Comparison of ENCODE assay signal across 30 cellular contexts in genomic region chr11:124894606-124895430, GRCh38. TPM values are rescaled to one million over a fixed set of nuclear protein-coding genes. Genes with fewer than 3 reads are reported as not detected.
DNase-seq lines count a peak whose midpoint lies in the region; ATAC-seq, FAIRE-seq and TF ChIP-seq lines count a peak whose summit lies in the region.
"Had no signal": no experiment of that assay in that cellular context is flagged by ENCODE, and none has a peak within 500 bp of the region (broad histone marks: within the 10 kb centered on the region; RNA-seq: fewer than 3 reads in every experiment).

No MANE protein-coding gene starts in this region.

- no peak for FAIRE-seq in HepG2 (lab: Jason Lieb, UNC)
- FAIRE-seq: islet of Langerhans, RCC 7860 had no signal

- H3K4me2 ChIP-seq in HepG2 (ENCODE audit: low read depth, low read length): peak overlapping the region; percentile 4; the same call in 1 of the 2 replicates

- in situ Hi-C loops in HepG2 (cut with HindIII; ENCODE audit: extremely low pct_ligation_motif_present, low pct_unique_long_range_greater_than_20kb): no loop called here

- H2AFZ ChIP-seq in HepG2 (ENCODE audit: low read length): no peak overlapping the region

- H3K4me3 ChIP-seq in HepG2 (replicated peaks in 1 of 3; ENCODE audit: insufficient read depth in 1 of 3, low read depth in 2 of 3, low read length in 3 of 3) (no peak overlapping the region), right lobe of liver (no peak overlapping the region), psoas muscle (peak overlapping the region; percentile 57), vagina (peak overlapping the region in 1 of 2 donors; percentile 30), A673 (ENCODE audit: low read depth, low read length, poor library complexity, severe bottlenecking) (no peak overlapping the region)
- H3K4me3 ChIP-seq: colonic mucosa, SJSA1, transverse colon had no signal

- TF ChIP-seq POLR2A in HepG2 (IDR thresholded peaks at IDR 0.05; ENCODE audit: insufficient read depth in 1 of 2, low read depth in 2 of 2, low read length in 2 of 2): no peak
- no peak for TF ChIP-seq POLR2A in right lobe of liver (IDR thresholded peaks at IDR 0.05)
- no peak for TF ChIP-seq POLR2A in vagina (IDR thresholded peaks at IDR 0.05)

- ATAC-seq in HepG2 (no peak), right lobe of liver (no peak), psoas muscle (no peak)
- ATAC-seq: activated naive CD4-positive, alpha-beta T cell treated with anti-CD3 and anti-CD28 coated beads, Interleukin-2, amount 50 U/mL, for 72 hours; effector memory CD8-positive, alpha-beta T cell; esophagus mucosa had no signal

- WGBS in HepG2 (ENCODE audit: low lambda C conversion rate): 18% methylated on average over 4 of the region's 4 CpGs
- 62% methylated on average over 4 of the region's 4 CpGs for WGBS in right lobe of liver (ENCODE audit: insufficient coverage, low coverage, low lambda C conversion rate, missing lambda C conversion rate)
- WGBS in psoas muscle, 3 donors: 67 to 76% (median 69%) methylated on average over 4 of the region's 4 CpGs

- no peak for DNase-seq in HepG2 (ENCODE audit: low spot score)
- no peak for DNase-seq in right lobe of liver
- peak; percentile 15 for DNase-seq in hepatic stellate cell (ENCODE audit: low spot score)
- DNase-seq in psoas muscle: no peak
- peak; percentile 85 to 94 for DNase-seq in vagina (ENCODE audit: extremely low spot score in 2 of 2)
- no peak for DNase-seq in activated CD4-positive, CD25-positive, alpha-beta regulatory T cell (lab: John Stamatoyannopoulos, UW)
- DNase-seq in foreskin melanocyte: no peak
- no peak for DNase-seq in A673 (ENCODE audit: low spot score)
- DNase-seq: activated CD4-positive, alpha-beta memory T cell treated with anti-CD3 and anti-CD28 coated beads, Interleukin-2, amount 10 ng/mL, durations not matched to agents 7 days and 5 days; activated CD4-positive, CD25-positive, alpha-beta regulatory T cell treated with anti-CD3 and anti-CD28 coated beads, Interleukin-2, amount 50 U/mL, for 72 hours; activated T-cell treated with anti-CD3 and anti-CD28 coated beads for 4 hours; anterior cingulate cortex; colonic mucosa; DMS153; effector memory CD8-positive, alpha-beta T cell; NCI-H1092; NCI-H187 treated with DMSO at 0.1 percent for 48 hours; NCI-H526; stomach; T-helper 1 cell; transverse colon had no signal

- TF ChIP-seq CTCF in HepG2 (CRISPR knock-in tag; IDR thresholded peaks at IDR 0.05) (no peak), right lobe of liver (IDR thresholded peaks at IDR 0.05) (no peak), psoas muscle (IDR thresholded peaks at IDR 0.05) (no peak), vagina (IDR thresholded peaks at IDR 0.05) (no peak), A673 (conservative IDR thresholded peaks at IDR 0.05; ENCODE audit: low read depth, low read length) (no peak)

- H3K79me2 ChIP-seq in HepG2 (ENCODE audit: insufficient read depth, low read length): no peaks in the 10 kb centered on the region

- H3K9ac ChIP-seq in HepG2 (ENCODE audit: insufficient read depth, low read depth, low read length): no peak overlapping the region

- POLR2A ChIA-PET in HepG2 (lab: Yijun Ruan, JAX) (no interaction called here), A673 (lab: Charles Lee; ENCODE audit: low non-redundant PET) (no interaction called here)

- no peaks in the 10 kb centered on the region for H3K9me3 ChIP-seq in HepG2 (ENCODE audit: low read length)
- H3K9me3 ChIP-seq in right lobe of liver: no peaks in the 10 kb centered on the region
- no peaks in the 10 kb centered on the region for H3K9me3 ChIP-seq in psoas muscle
- H3K9me3 ChIP-seq in vagina: no peaks in the 10 kb centered on the region
- H3K9me3 ChIP-seq in A673 (ENCODE audit: low read depth, low read length, poor library complexity, severe bottlenecking): no peaks in the 10 kb centered on the region
- H3K9me3 ChIP-seq: colonic mucosa, SJSA1, stomach, transverse colon had no signal

- TF ChIP-seq EP300 in HepG2 (IDR thresholded peaks at IDR 0.05; ENCODE audit: low read depth in 2 of 2, low read length in 2 of 2) (no peak), HepG2 (CRISPR knock-in tag; IDR thresholded peaks at IDR 0.05; ENCODE audit: borderline replicate concordance) (no peak)

- TF ChIP-seq RAD21 in HepG2 (CRISPR knock-in tag; IDR thresholded peaks at IDR 0.05): no peak

- H3K36me3 ChIP-seq in HepG2 (replicated peaks in 1 of 2; ENCODE audit: control insufficient read depth in 1 of 2, insufficient read depth in 2 of 2, low read length in 2 of 2) (no peaks in the 10 kb centered on the region), right lobe of liver (no peaks in the 10 kb centered on the region), psoas muscle (ENCODE audit: insufficient read depth in 1 of 2, low read depth in 1 of 2) (peaks cover 0 to 5% of the 10 kb centered on the region in 2 donors), vagina (no peaks in the 10 kb centered on the region), A673 (ENCODE audit: insufficient read depth, low read length, poor library complexity, severe bottlenecking) (no peaks in the 10 kb centered on the region)
- H3K36me3 ChIP-seq: colonic mucosa, SJSA1, stomach, transverse colon had no signal

- BruUV-seq in HepG2 (replicated peaks; lab: Mats Ljungman, UMichigan) (no TSS peak), A673 (replicated peaks; lab: Mats Ljungman, UMichigan) (no TSS peak)

- H3K27ac ChIP-seq in HepG2 (ENCODE audit: extremely low read length, insufficient read depth, low read length) (no peak overlapping the region), right lobe of liver (no peak overlapping the region), psoas muscle (no peak overlapping the region), vagina (peak overlapping the region; percentile 60), A673 (ENCODE audit: low read depth, low read length, poor library complexity, severe bottlenecking) (no peak overlapping the region)
- H3K27ac ChIP-seq: colonic mucosa, SJSA1 had no signal

- H3K27me3 ChIP-seq in HepG2 (ENCODE audit: control insufficient read depth in 1 of 2, insufficient read depth in 2 of 2, low read length in 2 of 2): peaks cover 0 to 48% of the 10 kb centered on the region in 2 experiments; a peak in 4 of 5 replicates
- H3K27me3 ChIP-seq in right lobe of liver: no peaks in the 10 kb centered on the region
- peaks cover 0 to 3% (median 2%) of the 10 kb centered on the region in 3 donors for H3K27me3 ChIP-seq in psoas muscle (ENCODE audit: insufficient read depth in 3 of 3, low read length in 2 of 3)
- no peaks in the 10 kb centered on the region for H3K27me3 ChIP-seq in vagina
- peaks cover 6% of the 10 kb centered on the region for H3K27me3 ChIP-seq in A673 (replicated peaks; ENCODE audit: insufficient read depth, low read depth, low read length, poor library complexity)
- H3K27me3 ChIP-seq: colonic mucosa, SJSA1, transverse colon had no signal

- peaks cover 55% of the 10 kb centered on the region for H3K4me1 ChIP-seq in HepG2 (ENCODE audit: insufficient read depth, low read length)
- H3K4me1 ChIP-seq in right lobe of liver: no peaks in the 10 kb centered on the region
- peaks cover 4% of the 10 kb centered on the region for H3K4me1 ChIP-seq in psoas muscle
- H3K4me1 ChIP-seq in vagina: peaks cover 9% of the 10 kb centered on the region
- no peaks in the 10 kb centered on the region for H3K4me1 ChIP-seq in A673 (ENCODE audit: insufficient read depth, low read length, poor library complexity, severe bottlenecking)
- H3K4me1 ChIP-seq: colonic mucosa, transverse colon had no signal

- CTCF ChIA-PET in HepG2 (lab: Yijun Ruan, JAX; ENCODE audit: low intra/inter-chr PET ratio, low total read pairs): no interaction called here
- CTCF ChIA-PET in A673 (lab: Charles Lee): no interaction called here

- intact Hi-C loops in HepG2 (cut with micrococcal nuclease; ENCODE audit: unreplicated experiment): no loop called here
- intact Hi-C loops in right lobe of liver (cut with DNase I): no loop called here
- intact Hi-C loops in psoas muscle (cut with DNase I): no loop called here
- intact Hi-C loops in vagina (cut with DNase I): no loop called here
- intact Hi-C loops in A673 (cut with micrococcal nuclease; ENCODE audit: unreplicated experiment): no loop called here

- H4K20me1 ChIP-seq in HepG2 (ENCODE audit: insufficient read depth, low read length): no peaks in the 10 kb centered on the region

RNA-seq across cellular contexts. Expression of gene ROBO4, which starts 2.8 kb away (rescaled TPM):
- total RNA-seq in HepG2 (2016; rRNA removed; fragmentation: Illumina TruSeq; extraction: Trizol) (0.07 TPM in 1 of 2 replicates, not detected in the other), right lobe of liver (10 to 100 TPM in 3 of 6 experiments, 1 to 10 TPM in 3; 3.6 to 18.8 (median 9.0) TPM), psoas muscle (10 to 100 TPM; 14.9 to 17.5 (median 16.1) TPM), vagina (39.8 TPM), A673 (2021) (not detected in 2 replicates)
- total RNA-seq in HepG2 (2016; cell fraction: cytosol; rRNA removed; fragmentation: Illumina TruSeq; extraction: Trizol; ENCODE audit: low read depth): not detected in 2 replicates
- not detected in 2 replicates for total RNA-seq in HepG2 (2016; cell fraction: insoluble cytoplasmic fraction; rRNA removed; fragmentation: Illumina TruSeq; extraction: Trizol)
- total RNA-seq in HepG2 (2016; cell fraction: membrane; rRNA removed; fragmentation: Illumina TruSeq; extraction: Trizol): not detected in 2 replicates
- total RNA-seq in HepG2 (2016; cell fraction: nucleus; rRNA removed; fragmentation: Illumina TruSeq; extraction: Trizol): not detected in 2 replicates
- polyA plus RNA-seq in HepG2 (2011; rRNA removed) (0.47 and 1.1 TPM in 2 replicates), psoas muscle (10 to 100 TPM in 1 of 3 donors, 1 to 10 TPM in 2; 5.4 to 10.2 (median 8.4) TPM)
- polyA plus RNA-seq in HepG2 (2011; cell fraction: cytosol; rRNA removed): 0.21 and 0.60 TPM in 2 replicates
- polyA plus RNA-seq in HepG2 (2011; cell fraction: nucleus; rRNA removed): 4.1 and 9.2 TPM in 2 replicates
- 2.2 and 2.4 TPM in 2 replicates for polyA plus RNA-seq in HepG2 (2012)
- not detected in 2 replicates for polyA plus RNA-seq in HepG2 (2016; cell fraction: cytosol; fragmentation: Illumina TruSeq; extraction: Trizol; ENCODE audit: low read depth)
- not detected in 2 replicates for polyA plus RNA-seq in HepG2 (2016; cell fraction: insoluble cytoplasmic fraction; fragmentation: Illumina TruSeq; extraction: Trizol; ENCODE audit: low read depth)
- not detected in 2 replicates for polyA plus RNA-seq in HepG2 (2016; cell fraction: membrane; fragmentation: Illumina TruSeq; extraction: Trizol; ENCODE audit: low read depth)
- 0.51 and 0.55 TPM in 2 replicates for polyA plus RNA-seq in HepG2 (2016; cell fraction: nucleus; fragmentation: Illumina TruSeq; extraction: Trizol; ENCODE audit: insufficient read depth, low read depth)
- polyA minus RNA-seq in HepG2 (2011; rRNA and poly(A)+ RNA removed; ENCODE audit: low replicate concordance): 6.3 TPM in 1 of 2 replicates, not detected in the other
- polyA minus RNA-seq in HepG2 (2011; cell fraction: cytosol; rRNA and poly(A)+ RNA removed): 2.1 and 2.7 TPM in 2 replicates
- 3.7 and 7.2 TPM in 2 replicates for polyA minus RNA-seq in HepG2 (2011; cell fraction: nucleus; rRNA and poly(A)+ RNA removed)
- total RNA-seq: activated CD4-positive, alpha-beta memory T cell treated with anti-CD3 and anti-CD28 coated beads, Interleukin-2, amount 10 ng/mL, durations not matched to agents 7 days and 5 days; activated naive CD4-positive, alpha-beta T cell treated with anti-CD3 and anti-CD28 coated beads, Interleukin-2, amount 50 U/mL, for 72 hours; progenitor cell of endocrine pancreas had no signal

RNA-seq across cellular contexts. Expression of gene HEPN1, which starts 24.2 kb away (rescaled TPM):
- total RNA-seq in HepG2 (2016; rRNA removed; fragmentation: Illumina TruSeq; extraction: Trizol) (not detected in 2 replicates), right lobe of liver (under 1 TPM in 1 of 6 experiments, not detected in 5; 0.18 TPM), psoas muscle (not detected), vagina (not detected), A673 (2021) (not detected in 2 replicates)
- total RNA-seq in HepG2 (2016; cell fraction: cytosol; rRNA removed; fragmentation: Illumina TruSeq; extraction: Trizol; ENCODE audit: low read depth): not detected in 2 replicates
- not detected in 2 replicates for total RNA-seq in HepG2 (2016; cell fraction: insoluble cytoplasmic fraction; rRNA removed; fragmentation: Illumina TruSeq; extraction: Trizol)
- not detected in 2 replicates for total RNA-seq in HepG2 (2016; cell fraction: membrane; rRNA removed; fragmentation: Illumina TruSeq; extraction: Trizol)
- not detected in 2 replicates for total RNA-seq in HepG2 (2016; cell fraction: nucleus; rRNA removed; fragmentation: Illumina TruSeq; extraction: Trizol)
- polyA plus RNA-seq in HepG2 (2011; rRNA removed) (not detected in 2 replicates), psoas muscle (under 1 TPM in 2 of 3 donors, not detected in 1; 0.01 to 0.04 TPM)
- polyA plus RNA-seq in HepG2 (2011; cell fraction: cytosol; rRNA removed): not detected in 2 replicates
- not detected in 2 replicates for polyA plus RNA-seq in HepG2 (2011; cell fraction: nucleus; rRNA removed)
- polyA plus RNA-seq in HepG2 (2012): 34.1 and 38.2 TPM in 2 replicates
- not detected in 2 replicates for polyA plus RNA-seq in HepG2 (2016; cell fraction: cytosol; fragmentation: Illumina TruSeq; extraction: Trizol; ENCODE audit: low read depth)
- polyA plus RNA-seq in HepG2 (2016; cell fraction: insoluble cytoplasmic fraction; fragmentation: Illumina TruSeq; extraction: Trizol; ENCODE audit: low read depth): not detected in 2 replicates
- polyA plus RNA-seq in HepG2 (2016; cell fraction: membrane; fragmentation: Illumina TruSeq; extraction: Trizol; ENCODE audit: low read depth): not detected in 2 replicates
- polyA plus RNA-seq in HepG2 (2016; cell fraction: nucleus; fragmentation: Illumina TruSeq; extraction: Trizol; ENCODE audit: insufficient read depth, low read depth): not detected in 2 replicates
- polyA minus RNA-seq in HepG2 (2011; rRNA and poly(A)+ RNA removed; ENCODE audit: low replicate concordance): not detected in 2 replicates
- polyA minus RNA-seq in HepG2 (2011; cell fraction: cytosol; rRNA and poly(A)+ RNA removed): 0.70 TPM in 1 of 2 replicates, not detected in the other
- 0.26 TPM in 1 of 2 replicates, not detected in the other for polyA minus RNA-seq in HepG2 (2011; cell fraction: nucleus; rRNA and poly(A)+ RNA removed)
- total RNA-seq: activated CD4-positive, alpha-beta memory T cell treated with anti-CD3 and anti-CD28 coated beads, Interleukin-2, amount 10 ng/mL, durations not matched to agents 7 days and 5 days; activated naive CD4-positive, alpha-beta T cell treated with anti-CD3 and anti-CD28 coated beads, Interleukin-2, amount 50 U/mL, for 72 hours; colonic mucosa; esophagus mucosa; H4; neural crest cell; progenitor cell of endocrine pancreas; SJSA1; stomach; transverse colon had no signal
- polyA plus RNA-seq: BJ, stomach had no signal

RNA-seq across cellular contexts. Expression of gene ROBO3, which starts 29.6 kb away (rescaled TPM):
- total RNA-seq in HepG2 (2016; rRNA removed; fragmentation: Illumina TruSeq; extraction: Trizol): 0.07 TPM in 1 of 2 replicates, not detected in the other
- not detected in 2 replicates for total RNA-seq in HepG2 (2016; cell fraction: cytosol; rRNA removed; fragmentation: Illumina TruSeq; extraction: Trizol; ENCODE audit: low read depth)
- 0.28 TPM in 1 of 2 replicates, not detected in the other for total RNA-seq in HepG2 (2016; cell fraction: insoluble cytoplasmic fraction; rRNA removed; fragmentation: Illumina TruSeq; extraction: Trizol)
- total RNA-seq in HepG2 (2016; cell fraction: membrane; rRNA removed; fragmentation: Illumina TruSeq; extraction: Trizol): 0.24 and 0.25 TPM in 2 replicates
- 0.44 and 0.96 TPM in 2 replicates for total RNA-seq in HepG2 (2016; cell fraction: nucleus; rRNA removed; fragmentation: Illumina TruSeq; extraction: Trizol)
- polyA plus RNA-seq in HepG2 (2011; rRNA removed): 2.2 and 2.4 TPM in 2 replicates
- 0.49 and 2.1 TPM in 2 replicates for polyA plus RNA-seq in HepG2 (2011; cell fraction: cytosol; rRNA removed)
- polyA plus RNA-seq in HepG2 (2011; cell fraction: nucleus; rRNA removed): 10.4 and 24.0 TPM in 2 replicates
- 2.3 and 3.0 TPM in 2 replicates for polyA plus RNA-seq in HepG2 (2012)
- 0.10 and 0.23 TPM in 2 replicates for polyA plus RNA-seq in HepG2 (2016; cell fraction: cytosol; fragmentation: Illumina TruSeq; extraction: Trizol; ENCODE audit: low read depth)
- polyA plus RNA-seq in HepG2 (2016; cell fraction: insoluble cytoplasmic fraction; fragmentation: Illumina TruSeq; extraction: Trizol; ENCODE audit: low read depth): 0.28 TPM in 1 of 2 replicates, not detected in the other
- 0.50 TPM in 1 of 2 replicates, not detected in the other for polyA plus RNA-seq in HepG2 (2016; cell fraction: membrane; fragmentation: Illumina TruSeq; extraction: Trizol; ENCODE audit: low read depth)
- polyA plus RNA-seq in HepG2 (2016; cell fraction: nucleus; fragmentation: Illumina TruSeq; extraction: Trizol; ENCODE audit: insufficient read depth, low read depth): 0.48 and 0.88 TPM in 2 replicates
- 1.2 TPM in 1 of 2 replicates, not detected in the other for polyA minus RNA-seq in HepG2 (2011; rRNA and poly(A)+ RNA removed; ENCODE audit: low replicate concordance)
- polyA minus RNA-seq in HepG2 (2011; cell fraction: cytosol; rRNA and poly(A)+ RNA removed): not detected in 2 replicates
- polyA minus RNA-seq in HepG2 (2011; cell fraction: nucleus; rRNA and poly(A)+ RNA removed): 1.2 and 1.7 TPM in 2 replicates
- total RNA-seq in right lobe of liver: 1 to 10 TPM in 5 of 6 experiments, under 1 TPM in 1; 0.80 to 3.6 (median 1.8) TPM
- total RNA-seq in psoas muscle: 1 to 10 TPM; 1.7 to 3.2 (median 2.3) TPM
- polyA plus RNA-seq in psoas muscle: 1 to 10 TPM; 2.9 to 3.6 (median 3.3) TPM
- total RNA-seq in vagina: 18.9 TPM
- 2.3 and 5.1 TPM in 2 replicates for total RNA-seq in A673 (2021)

RNA-seq across cellular contexts. Expression of gene HEPACAM, which starts 41.0 kb away (rescaled TPM):
- 58.5 and 66.9 TPM in 2 replicates for total RNA-seq in HepG2 (2016; rRNA removed; fragmentation: Illumina TruSeq; extraction: Trizol)
- total RNA-seq in HepG2 (2016; cell fraction: cytosol; rRNA removed; fragmentation: Illumina TruSeq; extraction: Trizol; ENCODE audit: low read depth): 17.6 and 18.7 TPM in 2 replicates
- total RNA-seq in HepG2 (2016; cell fraction: insoluble cytoplasmic fraction; rRNA removed; fragmentation: Illumina TruSeq; extraction: Trizol): 53.8 and 67.4 TPM in 2 replicates
- 53.8 and 64.2 TPM in 2 replicates for total RNA-seq in HepG2 (2016; cell fraction: membrane; rRNA removed; fragmentation: Illumina TruSeq; extraction: Trizol)
- 81.5 and 83.9 TPM in 2 replicates for total RNA-seq in HepG2 (2016; cell fraction: nucleus; rRNA removed; fragmentation: Illumina TruSeq; extraction: Trizol)
- polyA plus RNA-seq in HepG2 (2011; rRNA removed): 74.8 and 121 TPM in 2 replicates
- 47.5 and 102 TPM in 2 replicates for polyA plus RNA-seq in HepG2 (2011; cell fraction: cytosol; rRNA removed)
- polyA plus RNA-seq in HepG2 (2011; cell fraction: nucleus; rRNA removed): 131 and 258 TPM in 2 replicates
- polyA plus RNA-seq in HepG2 (2012): 59.1 and 64.3 TPM in 2 replicates
- 10.5 and 13.0 TPM in 2 replicates for polyA plus RNA-seq in HepG2 (2016; cell fraction: cytosol; fragmentation: Illumina TruSeq; extraction: Trizol; ENCODE audit: low read depth)
- 31.3 and 35.9 TPM in 2 replicates for polyA plus RNA-seq in HepG2 (2016; cell fraction: insoluble cytoplasmic fraction; fragmentation: Illumina TruSeq; extraction: Trizol; ENCODE audit: low read depth)
- polyA plus RNA-seq in HepG2 (2016; cell fraction: membrane; fragmentation: Illumina TruSeq; extraction: Trizol; ENCODE audit: low read depth): 36.7 and 41.7 TPM in 2 replicates
- 102 and 105 TPM in 2 replicates for polyA plus RNA-seq in HepG2 (2016; cell fraction: nucleus; fragmentation: Illumina TruSeq; extraction: Trizol; ENCODE audit: insufficient read depth, low read depth)
- polyA minus RNA-seq in HepG2 (2011; rRNA and poly(A)+ RNA removed; ENCODE audit: low replicate concordance): 0.19 and 706 TPM in 2 replicates
- polyA minus RNA-seq in HepG2 (2011; cell fraction: cytosol; rRNA and poly(A)+ RNA removed): 95.5 and 142 TPM in 2 replicates
- polyA minus RNA-seq in HepG2 (2011; cell fraction: nucleus; rRNA and poly(A)+ RNA removed): 137 and 199 TPM in 2 replicates
- 10 to 100 TPM in 1 of 6 experiments, 1 to 10 TPM in 4, under 1 TPM in 1; 0.30 to 30.8 (median 2.3) TPM for total RNA-seq in right lobe of liver
- under 1 TPM in 2 of 4 donors, not detected in 2; 0.06 to 0.07 TPM for total RNA-seq in psoas muscle
- under 1 TPM; 0.05 to 0.25 (median 0.08) TPM for polyA plus RNA-seq in psoas muscle
- 3.4 TPM for total RNA-seq in vagina
- total RNA-seq in A673 (2021): not detected in 2 replicates
- total RNA-seq: activated CD4-positive, alpha-beta memory T cell treated with anti-CD3 and anti-CD28 coated beads, Interleukin-2, amount 10 ng/mL, durations not matched to agents 7 days and 5 days; activated naive CD4-positive, alpha-beta T cell treated with anti-CD3 and anti-CD28 coated beads, Interleukin-2, amount 50 U/mL, for 72 hours; esophagus mucosa; H4; neural crest cell; SJSA1; stomach had no signal

RNA-seq across cellular contexts. Expression of gene CCDC15, which starts 59.2 kb away (rescaled TPM):
- total RNA-seq in HepG2 (2016; rRNA removed; fragmentation: Illumina TruSeq; extraction: Trizol): 4.6 and 6.5 TPM in 2 replicates
- 3.4 and 5.0 TPM in 2 replicates for total RNA-seq in HepG2 (2016; cell fraction: cytosol; rRNA removed; fragmentation: Illumina TruSeq; extraction: Trizol; ENCODE audit: low read depth)
- 4.3 and 5.4 TPM in 2 replicates for total RNA-seq in HepG2 (2016; cell fraction: insoluble cytoplasmic fraction; rRNA removed; fragmentation: Illumina TruSeq; extraction: Trizol)
- total RNA-seq in HepG2 (2016; cell fraction: membrane; rRNA removed; fragmentation: Illumina TruSeq; extraction: Trizol): 2.5 and 3.6 TPM in 2 replicates
- 9.8 and 10.9 TPM in 2 replicates for total RNA-seq in HepG2 (2016; cell fraction: nucleus; rRNA removed; fragmentation: Illumina TruSeq; extraction: Trizol)
- polyA plus RNA-seq in HepG2 (2011; rRNA removed): 1.2 and 2.2 TPM in 2 replicates
- polyA plus RNA-seq in HepG2 (2011; cell fraction: cytosol; rRNA removed): 0.63 and 0.85 TPM in 2 replicates
- 1.5 and 2.5 TPM in 2 replicates for polyA plus RNA-seq in HepG2 (2011; cell fraction: nucleus; rRNA removed)
- polyA plus RNA-seq in HepG2 (2012): 0.69 and 1.7 TPM in 2 replicates
- 0.19 and 0.21 TPM in 2 replicates for polyA plus RNA-seq in HepG2 (2016; cell fraction: cytosol; fragmentation: Illumina TruSeq; extraction: Trizol; ENCODE audit: low read depth)
- polyA plus RNA-seq in HepG2 (2016; cell fraction: insoluble cytoplasmic fraction; fragmentation: Illumina TruSeq; extraction: Trizol; ENCODE audit: low read depth): 3.6 and 4.3 TPM in 2 replicates
- polyA plus RNA-seq in HepG2 (2016; cell fraction: membrane; fragmentation: Illumina TruSeq; extraction: Trizol; ENCODE audit: low read depth): 0.18 and 0.38 TPM in 2 replicates
- 4.4 and 5.8 TPM in 2 replicates for polyA plus RNA-seq in HepG2 (2016; cell fraction: nucleus; fragmentation: Illumina TruSeq; extraction: Trizol; ENCODE audit: insufficient read depth, low read depth)
- 1.2 TPM in 1 of 2 replicates, not detected in the other for polyA minus RNA-seq in HepG2 (2011; rRNA and poly(A)+ RNA removed; ENCODE audit: low replicate concordance)
- 1.6 and 2.1 TPM in 2 replicates for polyA minus RNA-seq in HepG2 (2011; cell fraction: cytosol; rRNA and poly(A)+ RNA removed)
- polyA minus RNA-seq in HepG2 (2011; cell fraction: nucleus; rRNA and poly(A)+ RNA removed): 11.4 and 20.6 TPM in 2 replicates
- total RNA-seq in right lobe of liver: 1 to 10 TPM in 2 of 6 experiments, under 1 TPM in 4; 0.57 to 1.8 (median 0.70) TPM
- total RNA-seq in psoas muscle: under 1 TPM; 0.07 to 0.42 (median 0.25) TPM
- under 1 TPM; 0.03 to 0.29 (median 0.10) TPM for polyA plus RNA-seq in psoas muscle
- 2.9 TPM for total RNA-seq in vagina
- 4.3 and 5.4 TPM in 2 replicates for total RNA-seq in A673 (2021)

Comparison
In these comparisons a context has a peak if more than half of its experiments do, and no peak if none do; other contexts are left out.
1. DNase-seq: peak in hepatic stellate cell (single experiment) and vagina (2 of 2); none in HepG2 (single experiment), right lobe of liver (0 of 3), psoas muscle (0 of 2), activated CD4-positive, CD25-positive, alpha-beta regulatory T cell (0 of 4), foreskin melanocyte (single experiment) and A673 (single experiment).